Comparison of ENCODE assay signal across 17 cellular contexts in genomic region chr7:112214887-112215286, GRCh38.
"Had no signal": no experiment of that assay in that cellular context is flagged by ENCODE, and none has a peak within 500 bp of the region (broad histone marks: within the 10 kb centered on the region; RNA-seq: fewer than 3 reads in every experiment).

No MANE protein-coding gene starts in this region.

- ATAC-seq: activated CD8-positive, alpha-beta T cell treated with anti-CD3 and anti-CD28 coated beads for 36 hours; gastroesophageal sphincter; heart left ventricle; left lung had no signal

- H3K9me3 ChIP-seq: gastroesophageal sphincter, heart left ventricle, left lung, right atrium auricular region, suprapubic skin, transverse colon, uterus had no signal

- FAIRE-seq: endometrium had no signal

- H3K27ac ChIP-seq: coronary artery, gastroesophageal sphincter, heart left ventricle, left lung, right atrium auricular region, skin epidermis, suprapubic skin, transverse colon, uterus had no signal

- H3K4me3 ChIP-seq: coronary artery, gastroesophageal sphincter, heart left ventricle, left lung, right atrium auricular region, skin epidermis, suprapubic skin, transverse colon, uterus had no signal

- H3K4me1 ChIP-seq: suprapubic skin, uterus had no signal

- H3K36me3 ChIP-seq: gastroesophageal sphincter, heart left ventricle, left lung, right atrium auricular region, suprapubic skin, transverse colon, uterus had no signal

- DNase-seq: activated CD4-positive, alpha-beta T cell treated with anti-CD3 and anti-CD28 coated beads, Interleukin-2, amount 10 ng/mL, durations not matched to agents 24 days and 14 days; activated CD8-positive, alpha-beta T cell treated with anti-CD3 and anti-CD28 coated beads for 36 hours; activated naive CD4-positive, alpha-beta T cell treated with anti-CD3 and anti-CD28 coated beads for 36 hours; activated T-cell treated with anti-CD3 and anti-CD28 coated beads, Interleukin-2, amount 50 U/mL, for 24 hours; central memory CD4-positive, alpha-beta T cell; heart left ventricle; left lung; stimulated activated CD4-positive, alpha-beta T cell treated with anti-CD3 and anti-CD28 coated beads, Interleukin-15, amount 100 ng/mL, for 24 hours; stimulated activated CD4-positive, alpha-beta T cell treated with anti-CD3 and anti-CD28 coated beads, Interleukin-2, amount 100 ng/mL, for 48 hours; transverse colon; uterus had no signal

- H3K27me3 ChIP-seq: gastroesophageal sphincter, heart left ventricle, left lung, right atrium auricular region, suprapubic skin, transverse colon, uterus had no signal
